In the genomic region with DNA sequence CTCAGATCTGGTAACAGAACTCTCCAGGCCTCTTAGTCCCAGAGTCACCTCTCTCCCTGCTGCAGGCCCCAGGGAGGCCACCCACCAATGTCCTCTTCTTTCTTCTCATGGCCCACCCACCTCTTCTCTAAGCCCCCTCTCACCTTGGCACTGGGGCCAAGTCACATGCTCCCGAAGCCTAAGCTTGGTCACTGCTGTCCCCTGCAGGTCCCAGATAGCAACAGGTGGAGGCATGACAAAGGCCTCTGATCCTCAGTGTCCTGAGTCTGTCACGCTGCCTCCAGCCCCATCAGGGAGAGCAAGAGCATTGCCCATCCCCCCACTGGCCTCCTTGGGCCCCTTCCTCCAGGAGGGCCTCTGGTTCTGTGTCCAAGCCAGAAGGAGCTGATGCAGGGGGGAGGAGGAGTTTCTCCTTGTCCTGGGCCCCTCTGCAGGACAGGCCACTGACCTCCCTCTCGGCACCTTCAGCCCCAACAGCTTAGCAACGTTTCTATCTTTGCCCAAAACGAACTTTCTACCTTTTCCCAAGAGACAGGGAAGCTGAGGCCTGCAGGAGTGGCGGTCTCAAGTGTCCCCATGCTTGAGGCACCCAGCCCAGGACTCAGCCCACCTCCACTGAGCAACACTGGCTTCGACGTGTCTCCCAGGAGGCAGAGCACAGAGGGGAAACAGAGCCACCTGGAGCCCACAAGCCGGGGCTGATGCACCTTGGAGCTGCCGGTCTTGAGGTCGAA, we compare ENCODE assay signal across 13 cellular contexts. TPM values are rescaled to one million over a fixed set of nuclear protein-coding genes. Genes with fewer than 3 reads are reported as not detected.
A peak's percentile ranks its signal among the peaks of the same experiment; 100 is the strongest.
DNase-seq lines count a peak whose midpoint lies in the region; ATAC-seq and TF ChIP-seq lines count a peak whose summit lies in the region.
"Had no signal": no experiment of that assay in that cellular context is flagged by ENCODE, and none has a peak within 500 bp of the region (broad histone marks: within the 10 kb centered on the region; RNA-seq: fewer than 3 reads in every experiment).

No MANE protein-coding gene starts in this region.

- no peak for TF ChIP-seq POLR2A in Peyer's patch (IDR thresholded peaks at IDR 0.05)
- TF ChIP-seq POLR2A in transverse colon (IDR thresholded peaks at IDR 0.05): no peak

- H3K36me3 ChIP-seq in Peyer's patch: no peaks in the 10 kb centered on the region
- H3K36me3 ChIP-seq in transverse colon: no peaks in the 10 kb centered on the region

- peaks cover 0 to 15% (median 3%) of the 10 kb centered on the region in 4 donors for H3K4me1 ChIP-seq in Peyer's patch
- H3K4me1 ChIP-seq in foreskin keratinocyte: peaks cover 5% of the 10 kb centered on the region
- H3K4me1 ChIP-seq in transverse colon: peaks cover 0 to 6% (median 4%) of the 10 kb centered on the region in 4 donors

- peak in 5 of 6 experiments; percentile 12 to 65 (median 57) for TF ChIP-seq CTCF in Peyer's patch (IDR thresholded peaks at IDR 0.05)
- peak; percentile 43 for TF ChIP-seq CTCF in foreskin keratinocyte (conservative IDR thresholded peaks at IDR 0.05)
- TF ChIP-seq CTCF in transverse colon (IDR thresholded peaks at IDR 0.05): peak in 4 of 5 experiments; percentile 34 to 63 (median 52)

- peak; percentile 36 for DNase-seq in activated naive CD4-positive, alpha-beta T cell treated with anti-CD3 and anti-CD28 coated beads, Interleukin-2, amount 10 ng/mL, durations not matched to agents 7 days and 5 days
- no peak for DNase-seq in activated naive CD4-positive, alpha-beta T cell treated with anti-CD3 and anti-CD28 coated beads, Interleukin-2, amount 50 U/mL, for 72 hours (ENCODE audit: low spot score in 2 of 2)
- DNase-seq in Peyer's patch (no peak), foreskin keratinocyte (no peak), transverse colon (no peak), NCI-H2227 (lab: John Stamatoyannopoulos, UW; ENCODE audit: unreplicated experiment) (no peak), NCI-H748 (lab: John Stamatoyannopoulos, UW; ENCODE audit: unreplicated experiment) (no peak)
- no peak for DNase-seq in stimulated activated CD4-positive, alpha-beta T cell treated with anti-CD3 and anti-CD28 coated beads, Interleukin-12 subunit alpha, Interleukin-12 subunit beta, amount 100 ng/mL, for 4 hours
- DNase-seq: activated CD4-positive, alpha-beta memory T cell treated with anti-CD3 and anti-CD28 coated beads for 36 hours; C1 segment of cervical spinal cord; glutamatergic neuron; Right ventricle myocardium superior had no signal

- no peaks in the 10 kb centered on the region for H3K9me3 Mint-ChIP-seq in activated naive CD4-positive, alpha-beta T cell treated with anti-CD3 and anti-CD28 coated beads, Interleukin-2, amount 10 ng/mL, durations not matched to agents 7 days and 5 days
- no peaks in the 10 kb centered on the region for H3K9me3 Mint-ChIP-seq in activated naive CD4-positive, alpha-beta T cell treated with anti-CD3 and anti-CD28 coated beads, Interleukin-2, amount 50 U/mL, for 72 hours
- H3K9me3 Mint-ChIP-seq: activated CD4-positive, alpha-beta memory T cell treated with anti-CD3 and anti-CD28 coated beads for 36 hours; neural crest cell had no signal

- 85% methylated on average over 11 of the region's 11 CpGs; no CpG with 5 or more reads in 1 of the 2 donors for WGBS in transverse colon (ENCODE audit: low coverage in 1 of 2), 2 donors

- no peak for TF ChIP-seq EP300 in transverse colon (IDR thresholded peaks at IDR 0.05; ENCODE audit: low read depth)

- CTCF ChIA-PET in activated naive CD4-positive, alpha-beta T cell treated with anti-CD3 and anti-CD28 coated beads, Interleukin-2, amount 10 ng/mL, durations not matched to agents 7 days and 5 days (lab: Charles Lee): interaction anchor here (0.5 to 1.9 kb wide), 5 partner anchors 13 to 169 kb away, joined by 3 to 9 read pairs (median 4); no protein-coding TSS in a partner anchor

- H3K27ac ChIP-seq in Peyer's patch (no peak overlapping the region), foreskin keratinocyte (no peak overlapping the region), transverse colon (no peak overlapping the region)

- H3K4me3 ChIP-seq in Peyer's patch (no peak overlapping the region), transverse colon (no peak overlapping the region)

- in situ Hi-C loops in transverse colon (cut with MboI; ENCODE audit: low pct_ligation_motif_present in 1 of 4, low pct_unique_long_range_greater_than_20kb in 1 of 4, low sequenced_read_pairs in 3 of 4): no loop called here

- peaks cover 13% of the 10 kb centered on the region for H3K27me3 Mint-ChIP-seq in activated naive CD4-positive, alpha-beta T cell treated with anti-CD3 and anti-CD28 coated beads, Interleukin-2, amount 10 ng/mL, durations not matched to agents 7 days and 5 days
- H3K27me3 Mint-ChIP-seq: activated CD4-positive, alpha-beta memory T cell treated with anti-CD3 and anti-CD28 coated beads for 36 hours had no signal

- peaks cover 27% of the 10 kb centered on the region for H3K4me1 Mint-ChIP-seq in activated naive CD4-positive, alpha-beta T cell treated with anti-CD3 and anti-CD28 coated beads, Interleukin-2, amount 10 ng/mL, durations not matched to agents 7 days and 5 days

- no peaks in the 10 kb centered on the region for H3K36me3 Mint-ChIP-seq in activated naive CD4-positive, alpha-beta T cell treated with anti-CD3 and anti-CD28 coated beads, Interleukin-2, amount 10 ng/mL, durations not matched to agents 7 days and 5 days
- H3K36me3 Mint-ChIP-seq in activated naive CD4-positive, alpha-beta T cell treated with anti-CD3 and anti-CD28 coated beads, Interleukin-2, amount 50 U/mL, for 72 hours: peaks cover 0 to 8% of the 10 kb centered on the region in 2 donors
- H3K36me3 Mint-ChIP-seq: activated CD4-positive, alpha-beta memory T cell treated with anti-CD3 and anti-CD28 coated beads for 36 hours had no signal

- no peak overlapping the region for H3K4me3 Mint-ChIP-seq in activated naive CD4-positive, alpha-beta T cell treated with anti-CD3 and anti-CD28 coated beads, Interleukin-2, amount 10 ng/mL, durations not matched to agents 7 days and 5 days
- H3K4me3 Mint-ChIP-seq: activated CD4-positive, alpha-beta memory T cell treated with anti-CD3 and anti-CD28 coated beads for 36 hours; neural crest cell had no signal

- intact Hi-C loops in transverse colon (cut with DNase I; ENCODE audit: low total_unique reads): no loop called here

- H3K27ac Mint-ChIP-seq in activated naive CD4-positive, alpha-beta T cell treated with anti-CD3 and anti-CD28 coated beads, Interleukin-2, amount 10 ng/mL, durations not matched to agents 7 days and 5 days: no peak overlapping the region
- H3K27ac Mint-ChIP-seq in activated naive CD4-positive, alpha-beta T cell treated with anti-CD3 and anti-CD28 coated beads, Interleukin-2, amount 50 U/mL, for 72 hours: peak overlapping the region in 1 of 2 donors; percentile 37
- H3K27ac Mint-ChIP-seq: activated CD4-positive, alpha-beta memory T cell treated with anti-CD3 and anti-CD28 coated beads for 36 hours had no signal

- H3K27me3 ChIP-seq in Peyer's patch (no peaks in the 10 kb centered on the region), foreskin keratinocyte (peaks cover 5% of the 10 kb centered on the region), transverse colon (no peaks in the 10 kb centered on the region)

- ATAC-seq in activated naive CD4-positive, alpha-beta T cell treated with anti-CD3 and anti-CD28 coated beads, Interleukin-2, amount 50 U/mL, for 72 hours: no peak
- ATAC-seq in foreskin keratinocyte: no peak

- H3K9me3 ChIP-seq in Peyer's patch (no peaks in the 10 kb centered on the region), transverse colon (no peaks in the 10 kb centered on the region)

RNA-seq across cellular contexts. Expression of a gene that starts 8.6 kb away (rescaled TPM):
- 1 to 10 TPM in 1 of 2 donors, under 1 TPM in 1; 0.14 to 1.5 TPM for total RNA-seq in activated naive CD4-positive, alpha-beta T cell treated with anti-CD3 and anti-CD28 coated beads, Interleukin-2, amount 50 U/mL, for 72 hours
- total RNA-seq in Peyer's patch (10 to 100 TPM in 1 of 4 donors, 1 to 10 TPM in 2, under 1 TPM in 1; 0.88 to 27.2 (median 4.3) TPM), foreskin keratinocyte (not detected in 2 replicates), transverse colon (10 to 100 TPM in 1 of 4 donors, 1 to 10 TPM in 2, under 1 TPM in 1; 0.82 to 11.2 (median 7.0) TPM)
- polyA plus RNA-seq in foreskin keratinocyte: not detected in 2 replicates
- total RNA-seq: neural crest cell had no signal

RNA-seq across cellular contexts. Expression of a gene that starts 14.8 kb away (rescaled TPM):
- 1 to 10 TPM; 3.8 to 6.9 TPM for total RNA-seq in activated naive CD4-positive, alpha-beta T cell treated with anti-CD3 and anti-CD28 coated beads, Interleukin-2, amount 50 U/mL, for 72 hours
- 10 to 100 TPM in 1 of 4 donors, 1 to 10 TPM in 3; 2.5 to 13.2 (median 4.6) TPM for total RNA-seq in Peyer's patch
- total RNA-seq in foreskin keratinocyte: 2.3 and 2.4 TPM in 2 replicates
- 1.6 and 1.8 TPM in 2 replicates for polyA plus RNA-seq in foreskin keratinocyte
- total RNA-seq in transverse colon: 10 to 100 TPM in 1 of 4 donors, 1 to 10 TPM in 3; 2.9 to 31.0 (median 5.0) TPM

RNA-seq across cellular contexts. Expression of a gene that starts 56.6 kb away (rescaled TPM):
- total RNA-seq in activated naive CD4-positive, alpha-beta T cell treated with anti-CD3 and anti-CD28 coated beads, Interleukin-2, amount 50 U/mL, for 72 hours: 100 to 1,000 TPM in 1 of 2 donors, 10 to 100 TPM in 1; 83.0 to 110 TPM
- total RNA-seq in Peyer's patch (100 to 1,000 TPM in 2 of 4 donors, 10 to 100 TPM in 2; 78.6 to 231 (median 112) TPM), foreskin keratinocyte (0.28 and 0.68 TPM in 2 replicates), transverse colon (100 to 1,000 TPM; 142 to 300 (median 208) TPM)
- 0.20 and 0.76 TPM in 2 replicates for polyA plus RNA-seq in foreskin keratinocyte

Comparison
In these comparisons a context has a peak if more than half of its experiments do, and no peak if none do; other contexts are left out.
1. RNA of a gene that starts 56.6 kb away (total RNA-seq): 142 to 300 TPM in transverse colon, 78.6 to 231 TPM in Peyer's patch and 83.0 to 110 TPM in activated naive CD4-positive, alpha-beta T cell treated with anti-CD3 and anti-CD28 coated beads, Interleukin-2, amount 50 U/mL, for 72 hours; 0.28 to 0.68 TPM in foreskin keratinocyte; every median in the first group is over 10 times any median in the second.
2. Peak in every context shown above with its lines, with median percentiles within 50 percentile points of each other: CTCF ChIP-seq.